In the genomic region with DNA sequence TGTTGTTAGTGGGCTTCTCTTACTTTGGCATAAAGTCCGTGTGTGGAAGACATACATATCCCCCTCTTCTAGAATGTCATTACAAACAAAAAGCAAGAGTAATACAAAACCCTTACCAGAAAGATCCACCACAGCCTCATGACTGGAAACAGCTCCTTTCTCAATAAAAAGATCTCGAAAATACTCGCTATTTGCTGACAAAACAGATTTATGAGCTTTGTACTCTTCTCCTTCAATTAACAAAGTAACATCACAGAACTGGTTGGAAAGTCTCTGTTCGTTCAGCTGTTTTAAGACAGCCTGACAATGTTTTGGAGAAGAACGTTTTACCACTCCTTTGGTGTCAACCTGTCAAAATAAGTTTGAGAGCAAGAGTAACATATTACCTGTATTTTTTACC, we compare ENCODE assay signal across 17 cellular contexts. TPM values are rescaled to one million over a fixed set of nuclear protein-coding genes. Genes with fewer than 3 reads are reported as not detected.
DNase-seq lines count a peak whose midpoint lies in the region; ATAC-seq, FAIRE-seq and TF ChIP-seq lines count a peak whose summit lies in the region.
"Had no signal": no experiment of that assay in that cellular context is flagged by ENCODE, and none has a peak within 500 bp of the region (broad histone marks: within the 10 kb centered on the region; RNA-seq: fewer than 3 reads in every experiment).

No MANE protein-coding gene starts in this region.

- H3K14ac ChIP-seq in neuronal stem cell (ENCODE audit: low read length) = no peak overlapping the region

- WGBS in K562 (ENCODE audit: insufficient coverage, low coverage, missing lambda C conversion rate) = 87% methylated on average over 5 of the region's 5 CpGs
- no CpG with 5 or more reads among the region's 5 CpGs for WGBS in neuronal stem cell (ENCODE audit: extremely low coverage in 2 of 2, insufficient read length in 2 of 2, insufficient replicate concordance in 1 of 2), 2 donors
- WGBS in spleen, 5 donors = 91 to 94% (median 92%) methylated on average over 5 of the region's 5 CpGs
- 87 to 94% (median 92%) methylated on average over 5 of the region's 5 CpGs for WGBS in stomach, 5 donors

- no peak overlapping the region for H3K4me2 ChIP-seq in K562 (ENCODE audit: insufficient read depth, low read length)
- H3K4me2 ChIP-seq in neuronal stem cell (ENCODE audit: insufficient read depth, low read length, poor library complexity, severe bottlenecking) = no peak overlapping the region
- H3K4me2 ChIP-seq: BLaER1 treated with 17β-estradiol and CSF1 and Interleukin-3, amounts not matched to agents 10 nM and 100 nM had no signal

- peaks cover 4% of the 10 kb centered on the region for H3K79me1 ChIP-seq in neuronal stem cell (ENCODE audit: low read depth, low read length)

- CTCF ChIA-PET in activated CD4-positive, alpha-beta T cell treated with anti-CD3 and anti-CD28 coated beads for 36 hours (lab: Charles Lee) = interaction anchor here (1.4 kb wide), 1 partner anchor 97 kb away, joined by 6 read pairs; a partner anchor contains a TSS
- CTCF ChIA-PET in activated CD8-positive, alpha-beta T cell treated with anti-CD3 and anti-CD28 coated beads for 36 hours (lab: Charles Lee) = no interaction called here
- CTCF ChIA-PET in K562 (lab: Yijun Ruan, JAX; ENCODE audit: low intra/inter-chr PET ratio) = no interaction called here

- peak overlapping the region; percentile 51 for H3K27ac Mint-ChIP-seq in activated CD4-positive, alpha-beta T cell treated with anti-CD3 and anti-CD28 coated beads, Interleukin-2, amount 10 ng/mL, durations not matched to agents 24 days and 14 days
- no peak overlapping the region for H3K27ac Mint-ChIP-seq in activated CD4-positive, alpha-beta T cell treated with anti-CD3 and anti-CD28 coated beads for 36 hours
- H3K27ac Mint-ChIP-seq in HFFc6 = peak overlapping the region; percentile 36; the same call in 1 of the 2 replicates
- peak overlapping the region; percentile 39 for H3K27ac Mint-ChIP-seq in activated CD8-positive, alpha-beta T cell treated with anti-CD3 and anti-CD28 coated beads for 36 hours
- H3K27ac Mint-ChIP-seq: CD4-positive, CD25-positive, alpha-beta regulatory T cell had no signal

- H2BK15ac ChIP-seq in neuronal stem cell (ENCODE audit: low read length) = no peak overlapping the region

- peaks cover 4 to 6% of the 10 kb centered on the region in 2 experiments; a peak in 3 of 5 replicates for H3K4me1 ChIP-seq in K562 (replicated peaks in 1 of 2; ENCODE audit: control insufficient read depth in 2 of 2, insufficient read depth in 2 of 2, low read length in 2 of 2)
- H3K4me1 ChIP-seq in neuronal stem cell (ENCODE audit: control insufficient read depth in 2 of 2, insufficient read depth in 1 of 2, low read depth in 1 of 2, low read length in 2 of 2) = peaks cover 0 to 2% of the 10 kb centered on the region in 2 donors
- peaks cover 13 to 43% (median 35%) of the 10 kb centered on the region in 6 donors for H3K4me1 ChIP-seq in spleen
- H3K4me1 ChIP-seq in stomach = peaks cover 10 to 41% (median 28%) of the 10 kb centered on the region in 4 donors

- no peak overlapping the region for H3K4me3 Mint-ChIP-seq in activated CD4-positive, alpha-beta T cell treated with anti-CD3 and anti-CD28 coated beads, Interleukin-2, amount 10 ng/mL, durations not matched to agents 24 days and 14 days
- H3K4me3 Mint-ChIP-seq in activated CD4-positive, alpha-beta T cell treated with anti-CD3 and anti-CD28 coated beads for 36 hours = no peak overlapping the region
- no peak overlapping the region for H3K4me3 Mint-ChIP-seq in HFFc6
- H3K4me3 Mint-ChIP-seq in activated CD8-positive, alpha-beta T cell treated with anti-CD3 and anti-CD28 coated beads for 36 hours = no peak overlapping the region

- POLR2A ChIA-PET in activated CD4-positive, alpha-beta T cell treated with anti-CD3 and anti-CD28 coated beads for 36 hours (lab: Charles Lee) = no interaction called here
- POLR2A ChIA-PET in activated CD8-positive, alpha-beta T cell treated with anti-CD3 and anti-CD28 coated beads for 36 hours (lab: Charles Lee) = interaction anchor here (0.7 kb wide), 1 partner anchor 13 kb away, joined by 3 read pairs; no protein-coding TSS in a partner anchor
- POLR2A ChIA-PET in K562 (lab: Yijun Ruan, JAX) = interaction anchor here (0.6 to 0.8 kb wide), 2 partner anchors 28 to 1070 kb away, joined by 3 read pairs; no protein-coding TSS in a partner anchor

- H3K9ac ChIP-seq in K562 (ENCODE audit: insufficient read depth in 1 of 2, low read depth in 2 of 2, low read length in 2 of 2) = no peak overlapping the region
- H3K9ac ChIP-seq in neuronal stem cell (ENCODE audit: low read depth, low read length, poor library complexity) = no peak overlapping the region
- H3K9ac ChIP-seq: BLaER1 treated with 17β-estradiol and CSF1 and Interleukin-3, amounts not matched to agents 10 nM and 100 nM; GM23248 had no signal

- H3K79me2 ChIP-seq in K562 (ENCODE audit: control insufficient read depth, insufficient read depth, low read length) = peaks cover 65% of the 10 kb centered on the region

- H3K4me1 Mint-ChIP-seq in activated CD4-positive, alpha-beta T cell treated with anti-CD3 and anti-CD28 coated beads, Interleukin-2, amount 10 ng/mL, durations not matched to agents 24 days and 14 days = peaks cover 33% of the 10 kb centered on the region
- peaks cover 30% of the 10 kb centered on the region for H3K4me1 Mint-ChIP-seq in activated CD4-positive, alpha-beta T cell treated with anti-CD3 and anti-CD28 coated beads for 36 hours
- peaks cover 29% of the 10 kb centered on the region for H3K4me1 Mint-ChIP-seq in HFFc6 (ENCODE audit: low read depth)
- peaks cover 35% of the 10 kb centered on the region for H3K4me1 Mint-ChIP-seq in activated CD8-positive, alpha-beta T cell treated with anti-CD3 and anti-CD28 coated beads for 36 hours (ENCODE audit: low read depth)

- no peaks in the 10 kb centered on the region for H3K9me1 ChIP-seq in K562 (ENCODE audit: control insufficient read depth, insufficient read depth, low read length)

- H4K91ac ChIP-seq in neuronal stem cell (ENCODE audit: low read depth, low read length, poor library complexity) = no peak overlapping the region

- H2BK5ac ChIP-seq in neuronal stem cell (ENCODE audit: low read length) = no peak overlapping the region

- TF ChIP-seq EP300 in K562 (IDR thresholded peaks at IDR 0.05; ENCODE audit: low read length) (no peak), stomach (IDR thresholded peaks at IDR 0.05) (no peak)

- no peak for FAIRE-seq in K562 (lab: Jason Lieb, UNC)
- FAIRE-seq: GM12878 had no signal

- TF ChIP-seq CTCF in HFFc6 (IDR thresholded peaks at IDR 0.05) (no peak), K562 (IDR thresholded peaks at IDR 0.05 in 2 of 3, conservative IDR thresholded peaks at IDR 0.05 in 1 of 3; ENCODE audit: insufficient read depth in 2 of 3, low read depth in 1 of 3, low read length in 3 of 3) (no peak), spleen (IDR thresholded peaks at IDR 0.05 in 8 of 11, conservative IDR thresholded peaks at IDR 0.05 in 3 of 11) (no peak), stomach (IDR thresholded peaks at IDR 0.05) (no peak)
- TF ChIP-seq CTCF in activated CD8-positive, alpha-beta T cell treated with anti-CD3 and anti-CD28 coated beads for 36 hours (IDR thresholded peaks at IDR 0.05) = no peak

- no peak overlapping the region for H2AK5ac ChIP-seq in neuronal stem cell (ENCODE audit: low read depth, low read length)

- BruUV-seq in K562 (replicated peaks; lab: Mats Ljungman, UMichigan) = no TSS peak

- intact Hi-C loops in activated CD4-positive, alpha-beta T cell treated with anti-CD3 and anti-CD28 coated beads, Interleukin-2, amount 10 ng/mL, durations not matched to agents 24 days and 14 days (cut with micrococcal nuclease) = no loop called here
- intact Hi-C loops in activated CD4-positive, alpha-beta T cell treated with anti-CD3 and anti-CD28 coated beads for 36 hours (cut with DNase I, micrococcal nuclease) = no loop called here
- intact Hi-C loops in activated CD8-positive, alpha-beta T cell treated with anti-CD3 and anti-CD28 coated beads for 36 hours (cut with micrococcal nuclease) = no loop called here
- intact Hi-C loops in K562 (cut with micrococcal nuclease) (no loop called here), spleen (cut with DNase I; ENCODE audit: low total_unique reads) (loop anchor here (10.0 kb wide), 1 partner anchor 96 kb away; a partner anchor contains a TSS), stomach (cut with DNase I; ENCODE audit: low total_unique reads) (loop anchor here (10.0 kb wide), 1 partner anchor 96 kb away; a partner anchor contains a TSS)

- H2AFZ ChIP-seq in K562 (ENCODE audit: low read depth, low read length) (no peak overlapping the region), neuronal stem cell (ENCODE audit: low read length) (no peak overlapping the region)
- H2AFZ ChIP-seq: GM23248 had no signal

- H3K36me3 ChIP-seq in K562 (ENCODE audit: control insufficient read depth, insufficient read depth, low read length) = peaks cover 58% of the 10 kb centered on the region; the same call in 2 of the 3 replicates
- H3K36me3 ChIP-seq in neuronal stem cell (replicated peaks in 1 of 2; ENCODE audit: control insufficient read depth in 2 of 2, insufficient read depth in 2 of 2, low read length in 2 of 2) = peaks cover 4 to 56% of the 10 kb centered on the region in 2 donors
- H3K36me3 ChIP-seq in spleen = peaks cover 3 to 60% (median 40%) of the 10 kb centered on the region in 6 donors
- H3K36me3 ChIP-seq in stomach = peaks cover 0 to 55% (median 51%) of the 10 kb centered on the region in 4 donors

- H2BK12ac ChIP-seq in neuronal stem cell (ENCODE audit: low read length) = no peak overlapping the region

- H3K27ac ChIP-seq in K562 (ENCODE audit: extremely low read depth, low read depth, low read length) (no peak overlapping the region), neuronal stem cell (replicated peaks; ENCODE audit: low read length) (no peak overlapping the region), spleen (no peak overlapping the region), stomach (no peak overlapping the region)
- H3K27ac ChIP-seq: 22Rv1; BLaER1 treated with 17β-estradiol and CSF1 and Interleukin-3, amounts not matched to agents 10 nM and 100 nM; GM23248 had no signal

- no peak overlapping the region for H3K18ac ChIP-seq in neuronal stem cell (ENCODE audit: low read length)

- H4K20me1 ChIP-seq in K562 (replicated peaks; ENCODE audit: control insufficient read depth, insufficient read depth, low read length) = no peaks in the 10 kb centered on the region

- no peak overlapping the region for H3K23ac ChIP-seq in neuronal stem cell (ENCODE audit: low read depth, low read length, poor library complexity)

- no peaks in the 10 kb centered on the region for H3K9me3 ChIP-seq in K562 (replicated peaks; ENCODE audit: control insufficient read depth, insufficient read depth, low read depth, low read length)
- no peaks in the 10 kb centered on the region for H3K9me3 ChIP-seq in neuronal stem cell (replicated peaks in 1 of 2; ENCODE audit: control insufficient read depth in 2 of 2, insufficient read depth in 1 of 2, low read depth in 1 of 2, low read length in 2 of 2)
- no peaks in the 10 kb centered on the region for H3K9me3 ChIP-seq in spleen
- H3K9me3 ChIP-seq in stomach = no peaks in the 10 kb centered on the region
- H3K9me3 ChIP-seq: BLaER1 treated with 17β-estradiol and CSF1 and Interleukin-3, amounts not matched to agents 10 nM and 100 nM had no signal

- ATAC-seq in activated CD4-positive, alpha-beta T cell treated with anti-CD3 and anti-CD28 coated beads for 36 hours = no peak
- ATAC-seq in activated CD8-positive, alpha-beta T cell treated with anti-CD3 and anti-CD28 coated beads for 36 hours = no peak
- ATAC-seq in K562 = no peak
- ATAC-seq: GM12878 had no signal

- H3K4me3 ChIP-seq in K562 (no peak overlapping the region), neuronal stem cell (ENCODE audit: low read length in 2 of 2) (no peak overlapping the region), spleen (no peak overlapping the region), stomach (no peak overlapping the region)
- H3K4me3 ChIP-seq: BLaER1 treated with 17β-estradiol and CSF1 and Interleukin-3, amounts not matched to agents 10 nM and 100 nM; GM12878; GM23248 had no signal

- H3K4ac ChIP-seq in neuronal stem cell (ENCODE audit: low read length) = no peak overlapping the region

- no peak for DNase-seq in activated CD4-positive, alpha-beta T cell treated with anti-CD3 and anti-CD28 coated beads, Interleukin-2, amount 10 ng/mL, durations not matched to agents 24 days and 14 days
- DNase-seq in activated CD4-positive, alpha-beta T cell treated with anti-CD3 and anti-CD28 coated beads for 36 hours = no peak
- DNase-seq in HFFc6 (no peak), K562 (ENCODE audit: extremely low read depth in 1 of 4, low spot score in 3 of 4) (no peak), neuronal stem cell (ENCODE audit: low spot score) (no peak), spleen (no peak), stomach (no peak)
- DNase-seq in activated CD8-positive, alpha-beta T cell treated with anti-CD3 and anti-CD28 coated beads for 36 hours = no peak
- DNase-seq: ACHN; Calu3; CD4-positive, CD25-positive, alpha-beta regulatory T cell; DMS 273 treated with DMSO at 0.1 percent for 48 hours; GM23248; H7 had no signal

- H4K8ac ChIP-seq in neuronal stem cell (ENCODE audit: low read depth, low read length) = no peak overlapping the region

- no peaks in the 10 kb centered on the region for H3K9me3 Mint-ChIP-seq in activated CD4-positive, alpha-beta T cell treated with anti-CD3 and anti-CD28 coated beads, Interleukin-2, amount 10 ng/mL, durations not matched to agents 24 days and 14 days
- no peaks in the 10 kb centered on the region for H3K9me3 Mint-ChIP-seq in activated CD4-positive, alpha-beta T cell treated with anti-CD3 and anti-CD28 coated beads for 36 hours (ENCODE audit: low read depth)
- no peaks in the 10 kb centered on the region for H3K9me3 Mint-ChIP-seq in HFFc6
- H3K9me3 Mint-ChIP-seq in activated CD8-positive, alpha-beta T cell treated with anti-CD3 and anti-CD28 coated beads for 36 hours = no peaks in the 10 kb centered on the region
- H3K9me3 Mint-ChIP-seq: CD4-positive, CD25-positive, alpha-beta regulatory T cell had no signal

- TF ChIP-seq POLR2A in K562 (conservative IDR thresholded peaks at IDR 0.05) (no peak), spleen (IDR thresholded peaks at IDR 0.05) (no peak), stomach (IDR thresholded peaks at IDR 0.05) (no peak)

- H3K27me3 Mint-ChIP-seq in activated CD4-positive, alpha-beta T cell treated with anti-CD3 and anti-CD28 coated beads, Interleukin-2, amount 10 ng/mL, durations not matched to agents 24 days and 14 days = no peaks in the 10 kb centered on the region
- no peaks in the 10 kb centered on the region for H3K27me3 Mint-ChIP-seq in activated CD4-positive, alpha-beta T cell treated with anti-CD3 and anti-CD28 coated beads for 36 hours
- no peaks in the 10 kb centered on the region; the same call in 1 of the 2 replicates for H3K27me3 Mint-ChIP-seq in HFFc6 (ENCODE audit: insufficient read depth)
- H3K27me3 Mint-ChIP-seq in activated CD8-positive, alpha-beta T cell treated with anti-CD3 and anti-CD28 coated beads for 36 hours = no peaks in the 10 kb centered on the region
- H3K27me3 Mint-ChIP-seq: CD4-positive, CD25-positive, alpha-beta regulatory T cell had no signal

- TF ChIP-seq RAD21 in K562 (CRISPR knock-in tag; conservative IDR thresholded peaks at IDR 0.05 in 1 of 2, IDR thresholded peaks at IDR 0.05 in 1 of 2) = no peak

- no peak overlapping the region for H2BK120ac ChIP-seq in neuronal stem cell (ENCODE audit: low read depth, low read length)

- H3K27me3 ChIP-seq in K562 (ENCODE audit: control insufficient read depth in 2 of 2, insufficient read depth in 2 of 2, low read length in 2 of 2) = no peaks in the 10 kb centered on the region
- no peaks in the 10 kb centered on the region for H3K27me3 ChIP-seq in neuronal stem cell (ENCODE audit: control insufficient read depth in 3 of 3, insufficient read depth in 3 of 3, low read depth in 1 of 3, low read length in 3 of 3)
- H3K27me3 ChIP-seq in spleen (replicated peaks in 1 of 7) = no peaks in the 10 kb centered on the region
- H3K27me3 ChIP-seq in stomach = no peaks in the 10 kb centered on the region
- H3K27me3 ChIP-seq: BLaER1 treated with 17β-estradiol and CSF1 and Interleukin-3, amounts not matched to agents 10 nM and 100 nM had no signal

- H3K36me3 Mint-ChIP-seq in activated CD4-positive, alpha-beta T cell treated with anti-CD3 and anti-CD28 coated beads, Interleukin-2, amount 10 ng/mL, durations not matched to agents 24 days and 14 days (ENCODE audit: low read depth) = peaks cover 49% of the 10 kb centered on the region
- peaks cover 55% of the 10 kb centered on the region for H3K36me3 Mint-ChIP-seq in activated CD4-positive, alpha-beta T cell treated with anti-CD3 and anti-CD28 coated beads for 36 hours (ENCODE audit: low read depth)
- peaks cover 19% of the 10 kb centered on the region; the same call in 1 of the 2 replicates for H3K36me3 Mint-ChIP-seq in HFFc6 (ENCODE audit: low read depth)
- peaks cover 47% of the 10 kb centered on the region for H3K36me3 Mint-ChIP-seq in activated CD8-positive, alpha-beta T cell treated with anti-CD3 and anti-CD28 coated beads for 36 hours (ENCODE audit: low read depth)

- in situ Hi-C loops in K562 (cut with MboI) = no loop called here

RNA-seq across cellular contexts. Expression of a gene that starts 5.9 kb away (rescaled TPM):
- total RNA-seq in activated CD4-positive, alpha-beta T cell treated with anti-CD3 and anti-CD28 coated beads, Interleukin-2, amount 10 ng/mL, durations not matched to agents 24 days and 14 days = 29.0 and 30.2 TPM in 2 replicates
- total RNA-seq in activated CD4-positive, alpha-beta T cell treated with anti-CD3 and anti-CD28 coated beads for 36 hours = 10 to 100 TPM; 25.1 to 26.0 TPM
- total RNA-seq in HFFc6 (2021; fragmentation: NEBNext Ultra II Directional; extraction: Animal tissue kit (Norgen Biotek cat#: 25700)) = 10 to 100 TPM; 13.0 to 16.3 (median 15.5) TPM
- 10 to 100 TPM; 28.5 to 29.6 TPM for total RNA-seq in activated CD8-positive, alpha-beta T cell treated with anti-CD3 and anti-CD28 coated beads for 36 hours
- total RNA-seq in K562 (2011; cell fraction: chromatin; rRNA removed; ENCODE audit: low replicate concordance) = 32.5 and 111 TPM in 2 replicates
- 22.2 and 32.0 TPM in 2 replicates for total RNA-seq in K562 (2011; cell fraction: nucleolus; rRNA removed)
- 39.2 and 53.8 TPM in 2 replicates for total RNA-seq in K562 (2011; cell fraction: nucleoplasm; rRNA removed)
- total RNA-seq in K562 (2014; rRNA removed) (23.7 and 23.8 TPM in 2 replicates), K562 (2014; rRNA removed; fragmentation: Illumina TruSeq; extraction: Trizol) (26.2 and 28.2 TPM in 2 replicates), K562 (2015; rRNA removed; fragmentation: Illumina TruSeq; extraction: Trizol) (25.1 and 26.3 TPM in 2 replicates), K562 (2021) (21.4 and 21.5 TPM in 2 replicates), spleen (10 to 100 TPM; 23.2 to 43.7 (median 26.3) TPM), stomach (10 to 100 TPM in 4 of 5 donors, 1 to 10 TPM in 1; 6.7 to 31.2 (median 28.3) TPM)
- polyA plus RNA-seq in K562 (2011; rRNA removed) (25.3 and 31.9 TPM in 2 replicates), K562 (2014; fragmentation: Illumina TruSeq; extraction: Trizol) (18.8 and 20.9 TPM in 2 replicates), K562 (2014; fragmentation: Nextera tagmentation; extraction: Ambion mirVana) (1 to 10 TPM; 6.2 to 7.2 TPM), K562 (2014; rRNA removed) (15.7 and 16.2 TPM in 2 replicates), spleen (1 to 10 TPM; 7.5 to 10.0 (median 9.0) TPM), stomach (1 to 10 TPM; 2.8 to 6.1 (median 4.7) TPM)
- polyA plus RNA-seq in K562 (2011; cell fraction: cytosol; rRNA removed) = 6.1 and 8.5 TPM in 2 replicates
- 17.0 and 18.8 TPM in 2 replicates for polyA plus RNA-seq in K562 (2011; cell fraction: nucleus; rRNA removed)
- polyA plus RNA-seq in K562 (2012) = 12.9 and 13.6 TPM in 2 replicates
- polyA minus RNA-seq in K562 (2011; rRNA and poly(A)+ RNA removed) = 56.1 and 62.4 TPM in 2 replicates
- 23.7 and 26.0 TPM in 2 replicates for polyA minus RNA-seq in K562 (2011; cell fraction: cytosol; rRNA and poly(A)+ RNA removed)
- 26.4 and 30.4 TPM in 2 replicates for polyA minus RNA-seq in K562 (2011; cell fraction: nucleus; rRNA and poly(A)+ RNA removed)
- polyA plus RNA-seq in neuronal stem cell (2013, experiment 1 of 2) = 6.0 TPM
- 6.1 TPM for polyA plus RNA-seq in neuronal stem cell (2013, experiment 2 of 2)

RNA-seq across cellular contexts. Expression of a gene that starts 15.5 kb away (rescaled TPM):
- total RNA-seq in activated CD4-positive, alpha-beta T cell treated with anti-CD3 and anti-CD28 coated beads, Interleukin-2, amount 10 ng/mL, durations not matched to agents 24 days and 14 days = 1,569 and 1,570 TPM in 2 replicates
- total RNA-seq in activated CD4-positive, alpha-beta T cell treated with anti-CD3 and anti-CD28 coated beads for 36 hours = 1,000 to 10,000 TPM; 1,807 to 1,945 TPM
- 1,000 to 10,000 TPM in 5 of 6 experiments, 100 to 1,000 TPM in 1; 995 to 1,172 (median 1,151) TPM for total RNA-seq in HFFc6 (2021; fragmentation: NEBNext Ultra II Directional; extraction: Animal tissue kit (Norgen Biotek cat#: 25700))
- total RNA-seq in activated CD8-positive, alpha-beta T cell treated with anti-CD3 and anti-CD28 coated beads for 36 hours = 1,000 to 10,000 TPM; 1,828 to 1,839 TPM
- 302 and 379 TPM in 2 replicates for total RNA-seq in K562 (2011; cell fraction: chromatin; rRNA removed; ENCODE audit: low replicate concordance)
- 502 and 519 TPM in 2 replicates for total RNA-seq in K562 (2011; cell fraction: nucleolus; rRNA removed)
- total RNA-seq in K562 (2011; cell fraction: nucleoplasm; rRNA removed) = 556 and 741 TPM in 2 replicates
- total RNA-seq in K562 (2014; rRNA removed) = 2,157 and 4,237 TPM in 2 replicates
- total RNA-seq in K562 (2014; rRNA removed; fragmentation: Illumina TruSeq; extraction: Trizol) = 1,726 and 1,992 TPM in 2 replicates
- 1,831 and 1,892 TPM in 2 replicates for total RNA-seq in K562 (2015; rRNA removed; fragmentation: Illumina TruSeq; extraction: Trizol)
- 1,401 and 1,590 TPM in 2 replicates for total RNA-seq in K562 (2021)
- 1,776 and 1,804 TPM in 2 replicates for polyA plus RNA-seq in K562 (2011; rRNA removed)
- 424 and 746 TPM in 2 replicates for polyA plus RNA-seq in K562 (2011; cell fraction: cytosol; rRNA removed)
- polyA plus RNA-seq in K562 (2011; cell fraction: nucleus; rRNA removed) = 459 and 780 TPM in 2 replicates
- polyA plus RNA-seq in K562 (2012) = 1,572 and 2,137 TPM in 2 replicates
- polyA plus RNA-seq in K562 (2014; fragmentation: Illumina TruSeq; extraction: Trizol) = 2,147 and 2,288 TPM in 2 replicates
- 1,000 to 10,000 TPM; 1,189 to 1,198 TPM for polyA plus RNA-seq in K562 (2014; fragmentation: Nextera tagmentation; extraction: Ambion mirVana)
- 4,750 and 5,417 TPM in 2 replicates for polyA plus RNA-seq in K562 (2014; rRNA removed)
- polyA minus RNA-seq in K562 (2011; rRNA and poly(A)+ RNA removed) = 621 and 719 TPM in 2 replicates
- 317 and 358 TPM in 2 replicates for polyA minus RNA-seq in K562 (2011; cell fraction: cytosol; rRNA and poly(A)+ RNA removed)
- 175 and 332 TPM in 2 replicates for polyA minus RNA-seq in K562 (2011; cell fraction: nucleus; rRNA and poly(A)+ RNA removed)
- polyA plus RNA-seq in neuronal stem cell (2013, experiment 1 of 2) = 3,875 TPM
- 3,871 TPM for polyA plus RNA-seq in neuronal stem cell (2013, experiment 2 of 2)
- 100 to 1,000 TPM; 652 to 978 (median 810) TPM for total RNA-seq in spleen
- 1,000 to 10,000 TPM; 2,892 to 4,324 (median 3,948) TPM for polyA plus RNA-seq in spleen
- 1,000 to 10,000 TPM in 3 of 5 donors, 100 to 1,000 TPM in 2; 461 to 3,349 (median 1,224) TPM for total RNA-seq in stomach
- 1,000 to 10,000 TPM; 2,450 to 3,453 (median 2,754) TPM for polyA plus RNA-seq in stomach

RNA-seq across cellular contexts. Expression of a gene that starts 53.4 kb away (rescaled TPM):
- total RNA-seq in activated CD4-positive, alpha-beta T cell treated with anti-CD3 and anti-CD28 coated beads, Interleukin-2, amount 10 ng/mL, durations not matched to agents 24 days and 14 days = 20.3 and 22.8 TPM in 2 replicates
- 10 to 100 TPM; 18.1 to 20.0 TPM for total RNA-seq in activated CD4-positive, alpha-beta T cell treated with anti-CD3 and anti-CD28 coated beads for 36 hours
- total RNA-seq in HFFc6 (2021; fragmentation: NEBNext Ultra II Directional; extraction: Animal tissue kit (Norgen Biotek cat#: 25700)) = 10 to 100 TPM; 10.6 to 17.4 (median 14.0) TPM
- total RNA-seq in activated CD8-positive, alpha-beta T cell treated with anti-CD3 and anti-CD28 coated beads for 36 hours = 10 to 100 TPM; 15.9 to 18.7 TPM
- 6.5 and 17.2 TPM in 2 replicates for total RNA-seq in K562 (2011; cell fraction: chromatin; rRNA removed; ENCODE audit: low replicate concordance)
- total RNA-seq in K562 (2011; cell fraction: nucleolus; rRNA removed) = 4.3 and 4.5 TPM in 2 replicates
- 6.2 and 10.3 TPM in 2 replicates for total RNA-seq in K562 (2011; cell fraction: nucleoplasm; rRNA removed)
- total RNA-seq in K562 (2014; rRNA removed) (3.6 and 4.3 TPM in 2 replicates), K562 (2014; rRNA removed; fragmentation: Illumina TruSeq; extraction: Trizol) (10.1 and 12.1 TPM in 2 replicates), K562 (2015; rRNA removed; fragmentation: Illumina TruSeq; extraction: Trizol) (8.2 and 8.5 TPM in 2 replicates), K562 (2021) (7.1 and 7.7 TPM in 2 replicates), spleen (10 to 100 TPM in 3 of 7 donors, 1 to 10 TPM in 4; 8.7 to 18.2 (median 10.0) TPM), stomach (10 to 100 TPM in 2 of 5 donors, 1 to 10 TPM in 3; 1.4 to 19.6 (median 7.6) TPM)
- polyA plus RNA-seq in K562 (2011; rRNA removed) (2.2 and 2.5 TPM in 2 replicates), K562 (2014; fragmentation: Illumina TruSeq; extraction: Trizol) (4.4 TPM in 2 replicates), K562 (2014; fragmentation: Nextera tagmentation; extraction: Ambion mirVana) (1 to 10 TPM; 2.0 to 3.2 TPM), K562 (2014; rRNA removed) (2.6 and 3.5 TPM in 2 replicates), spleen (1 to 10 TPM in 2 of 3 donors, under 1 TPM in 1; 1.00 to 2.2 (median 1.6) TPM), stomach (1 to 10 TPM in 1 of 3 donors, under 1 TPM in 2; 0.31 to 1.2 (median 0.98) TPM)
- polyA plus RNA-seq in K562 (2011; cell fraction: cytosol; rRNA removed) = 0.67 and 1.8 TPM in 2 replicates
- polyA plus RNA-seq in K562 (2011; cell fraction: nucleus; rRNA removed) = 2.7 and 2.9 TPM in 2 replicates
- 2.4 and 3.0 TPM in 2 replicates for polyA plus RNA-seq in K562 (2012)
- polyA minus RNA-seq in K562 (2011; rRNA and poly(A)+ RNA removed) = 8.8 and 10.8 TPM in 2 replicates
- 3.8 and 4.9 TPM in 2 replicates for polyA minus RNA-seq in K562 (2011; cell fraction: cytosol; rRNA and poly(A)+ RNA removed)
- polyA minus RNA-seq in K562 (2011; cell fraction: nucleus; rRNA and poly(A)+ RNA removed) = 4.2 and 5.1 TPM in 2 replicates
- polyA plus RNA-seq in neuronal stem cell (2013, experiment 1 of 2) = 9.6 TPM
- 10.3 TPM for polyA plus RNA-seq in neuronal stem cell (2013, experiment 2 of 2)

Comparison
In these comparisons a context has a peak if more than half of its experiments do, and no peak if none do; other contexts are left out.
1. intact Hi-C loops: an anchor here in spleen (10.0 kb wide) and stomach (10.0 kb wide); none called in activated CD4-positive, alpha-beta T cell treated with anti-CD3 and anti-CD28 coated beads, Interleukin-2, amount 10 ng/mL, durations not matched to agents 24 days and 14 days, activated CD4-positive, alpha-beta T cell treated with anti-CD3 and anti-CD28 coated beads for 36 hours, activated CD8-positive, alpha-beta T cell treated with anti-CD3 and anti-CD28 coated beads for 36 hours and K562.